8 cellular contexts compared by ENCODE assay signal in the genomic region with DNA sequence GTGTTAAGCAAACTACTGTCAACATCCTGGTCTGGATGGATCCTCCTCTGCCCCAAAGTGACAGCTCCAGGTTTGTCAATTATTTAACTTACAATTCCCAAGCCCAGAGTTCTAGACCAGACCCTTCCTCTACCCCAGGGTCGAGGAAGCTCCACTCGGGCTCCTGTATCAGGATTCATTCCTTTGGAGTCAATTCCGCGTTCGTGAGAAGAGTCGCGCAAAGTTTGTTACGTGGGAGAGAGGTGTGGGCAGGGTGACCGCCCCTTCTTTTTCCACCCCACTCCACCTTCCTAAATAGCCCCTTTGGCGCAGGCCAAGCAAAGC. TPM values are rescaled to one million over a fixed set of nuclear protein-coding genes. Genes with fewer than 3 reads are reported as not detected.
A peak's percentile ranks its signal among the peaks of the same experiment; 100 is the strongest.
DNase-seq lines count a peak whose midpoint lies in the region; ATAC-seq, FAIRE-seq and TF ChIP-seq lines count a peak whose summit lies in the region.

No MANE protein-coding gene starts in this region.

- H3K9me3 ChIP-seq in HEK293 (ENCODE audit: control insufficient read depth, insufficient read depth, low read depth, low read length) (no peaks in the 10 kb centered on the region), iPS DF 6.9 (ENCODE audit: control insufficient read depth, insufficient read depth, low read length) (no peaks in the 10 kb centered on the region), small intestine (ENCODE audit: control insufficient read depth, low read depth) (no peaks in the 10 kb centered on the region)

- FAIRE-seq in small intestine (lab: Jason Lieb, UNC) = no peak

- CTCF ChIA-PET in HEK293 (lab: Yijun Ruan, JAX) = no interaction called here
- CTCF ChIA-PET in activated CD8-positive, alpha-beta T cell treated with anti-CD3 and anti-CD28 coated beads for 36 hours (lab: Charles Lee) = interaction anchor here (1.1 kb wide), 1 partner anchor 68 kb away, joined by 3 read pairs; no protein-coding TSS in a partner anchor

- no peak for TF ChIP-seq CTCF in HEK293 (tag by site-specific recombination; IDR thresholded peaks at IDR 0.05)
- TF ChIP-seq CTCF in activated CD8-positive, alpha-beta T cell treated with anti-CD3 and anti-CD28 coated beads for 36 hours (IDR thresholded peaks at IDR 0.05) = no peak

- peaks cover 2% of the 10 kb centered on the region; the same call in 1 of the 2 replicates for H3K4me1 ChIP-seq in HEK293 (ENCODE audit: control insufficient read depth, insufficient read depth, low read length)
- H3K4me1 ChIP-seq in iPS DF 6.9 (ENCODE audit: control insufficient read depth, insufficient read depth, low read length) = no peaks in the 10 kb centered on the region
- peaks cover 8 to 9% of the 10 kb centered on the region in 2 donors for H3K4me1 ChIP-seq in small intestine (ENCODE audit: control insufficient read depth in 2 of 2, insufficient read depth in 1 of 2, low read depth in 1 of 2, low read length in 1 of 2)

- no peak for ATAC-seq in activated CD8-positive, alpha-beta T cell treated with anti-CD3 and anti-CD28 coated beads for 36 hours
- no peak for ATAC-seq in HG03457 (IDR thresholded peaks at IDR 0.05; ENCODE audit: unreplicated experiment)
- ATAC-seq in GM19328 (IDR thresholded peaks at IDR 0.05; ENCODE audit: unreplicated experiment) = no peak

- peak overlapping the region; percentile 85 for H3K27ac Mint-ChIP-seq in activated CD8-positive, alpha-beta T cell treated with anti-CD3 and anti-CD28 coated beads for 36 hours

- intact Hi-C loops in activated CD8-positive, alpha-beta T cell treated with anti-CD3 and anti-CD28 coated beads for 36 hours (cut with micrococcal nuclease) = loop anchor here (5.0 kb wide), 1 partner anchor 61 kb away; no protein-coding TSS in a partner anchor

- peak overlapping the region; percentile 95 for H3K4me3 Mint-ChIP-seq in activated CD8-positive, alpha-beta T cell treated with anti-CD3 and anti-CD28 coated beads for 36 hours

- no peaks in the 10 kb centered on the region for H3K27me3 Mint-ChIP-seq in activated CD8-positive, alpha-beta T cell treated with anti-CD3 and anti-CD28 coated beads for 36 hours

- POLR2A ChIA-PET in HEK293 (lab: Yijun Ruan, JAX) = interaction anchor here (0.9 to 1.0 kb wide), 2 partner anchors 9 to 312 kb away, joined by 4 to 6 read pairs; a partner anchor contains a TSS
- POLR2A ChIA-PET in activated CD8-positive, alpha-beta T cell treated with anti-CD3 and anti-CD28 coated beads for 36 hours (lab: Charles Lee) = interaction anchor here (0.9 to 1.9 kb wide), 3 partner anchors 9 to 65 kb away, joined by 4 to 6 read pairs (median 4); no protein-coding TSS in a partner anchor

- WGBS in iPS DF 6.9 (ENCODE audit: insufficient coverage, insufficient read length) = no CpG with 5 or more reads among the region's 10 CpGs
- WGBS in small intestine, 3 donors = 0% methylated on average over 10 of the region's 10 CpGs

- H3K27me3 ChIP-seq in iPS DF 6.9 (ENCODE audit: control insufficient read depth, insufficient read depth, low read length) (no peaks in the 10 kb centered on the region), small intestine (ENCODE audit: control insufficient read depth in 2 of 2, insufficient read depth in 2 of 2, low read length in 2 of 2) (no peaks in the 10 kb centered on the region)

- peak overlapping the region; percentile 98 for H3K4me3 ChIP-seq in HEK293 (ENCODE audit: low read depth, low read length)
- H3K4me3 ChIP-seq in iPS DF 6.9 (ENCODE audit: low read length) = peak overlapping the region; percentile 86
- peak overlapping the region; percentile 93 to 99 for H3K4me3 ChIP-seq in small intestine (ENCODE audit: low read depth in 1 of 2, low read length in 2 of 2)

- no peaks in the 10 kb centered on the region for H3K36me3 Mint-ChIP-seq in activated CD8-positive, alpha-beta T cell treated with anti-CD3 and anti-CD28 coated beads for 36 hours (ENCODE audit: low read depth)

- H3K27ac ChIP-seq in HEK293 (ENCODE audit: extremely low read depth, low read depth, low read length) (no peak overlapping the region; the same call in 1 of the 2 replicates), iPS DF 6.9 (ENCODE audit: low read length) (no peak overlapping the region), small intestine (ENCODE audit: low read depth in 1 of 2, low read length in 1 of 2) (peak overlapping the region; percentile 71 to 79)

- H3K4me1 Mint-ChIP-seq in activated CD8-positive, alpha-beta T cell treated with anti-CD3 and anti-CD28 coated beads for 36 hours (ENCODE audit: low read depth) = peaks cover 55% of the 10 kb centered on the region

- H3K36me3 ChIP-seq in HEK293 (ENCODE audit: control insufficient read depth in 2 of 2, insufficient read depth in 1 of 2, low read length in 2 of 2) = peaks cover 0 to 2% of the 10 kb centered on the region in 2 experiments; a peak in 1 of 3 replicates
- H3K36me3 ChIP-seq in iPS DF 6.9 (ENCODE audit: control insufficient read depth, insufficient read depth, low read length) = no peaks in the 10 kb centered on the region
- no peaks in the 10 kb centered on the region for H3K36me3 ChIP-seq in small intestine (ENCODE audit: control insufficient read depth in 2 of 2, insufficient read depth in 2 of 2, low read length in 2 of 2)

- H3K9me3 Mint-ChIP-seq in activated CD8-positive, alpha-beta T cell treated with anti-CD3 and anti-CD28 coated beads for 36 hours = no peaks in the 10 kb centered on the region

- no peak for DNase-seq in activated CD8-positive, alpha-beta T cell treated with anti-CD3 and anti-CD28 coated beads for 36 hours
- DNase-seq in iPS DF 6.9 (ENCODE audit: low read depth, low spot score) (no peak), small intestine (peak; percentile 11), NCI-H748 treated with DMSO at 0.1 percent for 48 hours (lab: John Stamatoyannopoulos, UW) (no peak), SKM-1 treated with dmso at 0.1 percent for 144 hours (lab: John Stamatoyannopoulos, UW; ENCODE audit: unreplicated experiment) (no peak)

TF ChIP-seq in HEK293, 187 proteins besides CTCF, POLR2A, EP300 and RAD21:
- no peak for TF ChIP-seq ZNF214 (tag by site-specific recombination; IDR thresholded peaks at IDR 0.05; ENCODE audit: borderline replicate concordance)
- TF ChIP-seq ZFP37 (tag by site-specific recombination; IDR thresholded peaks at IDR 0.05) = 0 out of 2 replicates have a peak, but pooled peaks have one; percentile 16
- TF ChIP-seq EGR2 (tag by site-specific recombination; IDR thresholded peaks at IDR 0.05; ENCODE audit: low read depth) = 0 out of 2 replicates have a peak, but pooled peaks have one; percentile 36
- TF ChIP-seq ZFHX2 (tag by site-specific recombination; conservative IDR thresholded peaks at IDR 0.05) = peak; percentile 84

RNA-seq across cellular contexts. Expression of a gene that starts 0.5 kb away (rescaled TPM):
- 10 to 100 TPM; 46.4 to 55.4 TPM for total RNA-seq in activated CD8-positive, alpha-beta T cell treated with anti-CD3 and anti-CD28 coated beads for 36 hours
- polyA plus RNA-seq in small intestine = 10 to 100 TPM in 1 of 3 donors, 1 to 10 TPM in 2; 7.4 to 22.3 (median 8.6) TPM

Comparison
In these comparisons a context has a peak if more than half of its experiments do, and no peak if none do; other contexts are left out.
1. H3K27ac ChIP-seq: peak in small intestine (2 of 2); none in HEK293 (single experiment) and iPS DF 6.9 (single experiment).
2. Peak in every context shown above with its lines, with median percentiles within 50 percentile points of each other: H3K4me3 ChIP-seq.